In genomic region chrX:66200855-66201795, GRCh38 we compare ENCODE assay signal across 9 cellular contexts. TPM values are rescaled to one million over a fixed set of nuclear protein-coding genes. Genes with fewer than 3 reads are reported as not detected.
DNase-seq lines count a peak whose midpoint lies in the region; ATAC-seq and TF ChIP-seq lines count a peak whose summit lies in the region.
"Had no signal": no experiment of that assay in that cellular context is flagged by ENCODE, and none has a peak within 500 bp of the region (broad histone marks: within the 10 kb centered on the region; RNA-seq: fewer than 3 reads in every experiment).

No MANE protein-coding gene starts in this region.

- H3K4me1 ChIP-seq in left ventricle myocardium inferior = no peaks in the 10 kb centered on the region
- no peaks in the 10 kb centered on the region for H3K4me1 ChIP-seq in OCI-LY7 (ENCODE audit: insufficient read depth, low read length, poor library complexity, severe bottlenecking)

- H3K4me3 ChIP-seq in left ventricle myocardium inferior (no peak overlapping the region), OCI-LY7 (ENCODE audit: low read depth, low read length, poor library complexity, severe bottlenecking) (no peak overlapping the region), fibroblast of the aortic adventitia (ENCODE audit: low read depth, low read length) (no peak overlapping the region)

- H2AFZ ChIP-seq in OCI-LY7 (ENCODE audit: low read length) = peak overlapping the region; percentile 25; the same call in 1 of the 2 replicates

- H3K79me2 ChIP-seq in OCI-LY7 (ENCODE audit: insufficient read depth, low read depth, low read length) = no peaks in the 10 kb centered on the region

- DNase-seq in left ventricle myocardium inferior (no peak), cardiac septum (ENCODE audit: low spot score) (no peak), OCI-LY7 (ENCODE audit: low spot score) (peak; percentile 14), fibroblast of the aortic adventitia (ENCODE audit: low read depth) (peak; percentile 54), HEK293T (ENCODE audit: extremely low spot score) (no peak)
- DNase-seq in stimulated activated CD4-positive, alpha-beta T cell treated with anti-CD3 and anti-CD28 coated beads, Interleukin-4, amount 100 ng/mL, for 1 hour = no peak
- DNase-seq in stimulated activated CD4-positive, alpha-beta T cell treated with anti-CD3 and anti-CD28 coated beads, Interleukin-12 subunit alpha, Interleukin-12 subunit beta, amount 100 ng/mL, for 4 hours = no peak
- DNase-seq: activated B cell treated with CpG ODN at 0.5 μM for 24 hours had no signal

- no TSS peak for BruUV-seq in OCI-LY7 (replicated peaks; lab: Mats Ljungman, UMichigan)

- no peak overlapping the region for H3K4me2 ChIP-seq in OCI-LY7 (ENCODE audit: low read length)

- no peaks in the 10 kb centered on the region for H3K9me2 ChIP-seq in OCI-LY7 (ENCODE audit: insufficient read depth, low read length)

- CTCF ChIA-PET in OCI-LY7 (lab: Charles Lee; ENCODE audit: unreplicated experiment) = no interaction called here
- CTCF ChIA-PET in HEK293T (lab: Yijun Ruan, JAX) = interaction anchor here (0.9 to 1.2 kb wide), 2 partner anchors 12 to 531 kb away, joined by 4 to 6 read pairs; no protein-coding TSS in a partner anchor

- H4K20me1 ChIP-seq in OCI-LY7 (ENCODE audit: insufficient read depth, low read length) = no peaks in the 10 kb centered on the region

- no peak for ATAC-seq in HG02763 (IDR thresholded peaks at IDR 0.05; ENCODE audit: unreplicated experiment)

- H3K36me3 ChIP-seq in left ventricle myocardium inferior (no peaks in the 10 kb centered on the region), OCI-LY7 (ENCODE audit: insufficient read depth, low read length) (no peaks in the 10 kb centered on the region)

- H3K9me3 ChIP-seq in left ventricle myocardium inferior (replicated peaks) = no peaks in the 10 kb centered on the region
- H3K9me3 ChIP-seq in OCI-LY7 (ENCODE audit: low read length) = no peaks in the 10 kb centered on the region

- POLR2A ChIA-PET in OCI-LY7 (lab: Charles Lee) (no interaction called here), HEK293T (lab: Yijun Ruan, JAX) (no interaction called here)

- intact Hi-C loops in left ventricle myocardium inferior (cut with micrococcal nuclease) = no loop called here
- intact Hi-C loops in cardiac septum (cut with DNase I) = loop anchor here (10.0 kb wide), 1 partner anchor 534 kb away; no protein-coding TSS in a partner anchor
- intact Hi-C loops in OCI-LY7 (cut with micrococcal nuclease; ENCODE audit: unreplicated experiment) = no loop called here

- peak; percentile 46 for TF ChIP-seq CTCF in left ventricle myocardium inferior (IDR thresholded peaks at IDR 0.05; ENCODE audit: borderline replicate concordance)
- peak; percentile 74 for TF ChIP-seq CTCF in OCI-LY7 (conservative IDR thresholded peaks at IDR 0.05; ENCODE audit: low read length)
- TF ChIP-seq CTCF in fibroblast of the aortic adventitia (IDR thresholded peaks at IDR 0.05; ENCODE audit: insufficient read depth, low read length) = peak; percentile 48

- H3K27ac ChIP-seq in left ventricle myocardium inferior (replicated peaks) (no peak overlapping the region), OCI-LY7 (ENCODE audit: low read depth, low read length, poor library complexity, severe bottlenecking) (no peak overlapping the region)

- H3K27me3 ChIP-seq in left ventricle myocardium inferior (ENCODE audit: low read depth) = no peaks in the 10 kb centered on the region

TF ChIP-seq in HEK293T, 16 proteins besides CTCF, POLR2A, EP300 and RAD21:
- no peak for TF ChIP-seq PKNOX1 (IDR thresholded peaks at IDR 0.05)
- no peak for TF ChIP-seq SP1 (IDR thresholded peaks at IDR 0.05)
- no peak for TF ChIP-seq FOXA1 (IDR thresholded peaks at IDR 0.05)
- TF ChIP-seq FOXK2 (IDR thresholded peaks at IDR 0.05) = no peak
- TF ChIP-seq ELF4 (IDR thresholded peaks at IDR 0.05) = no peak
- no peak for TF ChIP-seq BHLHE40 (IDR thresholded peaks at IDR 0.05; ENCODE audit: borderline replicate concordance)
- TF ChIP-seq ZNF384 (IDR thresholded peaks at IDR 0.05) = no peak
- TF ChIP-seq SUZ12 (IDR thresholded peaks at IDR 0.05) = no peak
- TF ChIP-seq HDGF (IDR thresholded peaks at IDR 0.05; ENCODE audit: borderline replicate concordance) = no peak
- TF ChIP-seq L3MBTL2 (conservative IDR thresholded peaks at IDR 0.05) = no peak
- no peak for TF ChIP-seq FOXM1 (IDR thresholded peaks at IDR 0.05; ENCODE audit: borderline replicate concordance)
- TF ChIP-seq LEF1 (IDR thresholded peaks at IDR 0.05; ENCODE audit: borderline replicate concordance) = no peak
- TF ChIP-seq NFRKB (IDR thresholded peaks at IDR 0.05) = no peak
- TF ChIP-seq CTBP1 (IDR thresholded peaks at IDR 0.05; ENCODE audit: borderline replicate concordance) = no peak
- no peak for TF ChIP-seq TARDBP (IDR thresholded peaks at IDR 0.05)
- no peak for TF ChIP-seq ARNT (IDR thresholded peaks at IDR 0.05)
TF ChIP-seq in HEK293T: peak in this region for 0.

RNA-seq across cellular contexts. Expression of gene HEPH, which starts 37.1 kb away (rescaled TPM):
- total RNA-seq in left ventricle myocardium inferior = 26.2 TPM
- total RNA-seq in cardiac septum = 47.7 TPM
- not detected in 2 replicates for total RNA-seq in OCI-LY7 (2014; rRNA removed; shearing (Covaris generic))
- total RNA-seq in OCI-LY7 (2022) = not detected in 2 replicates
- 29.5 and 52.8 TPM in 2 replicates for total RNA-seq in fibroblast of the aortic adventitia (ENCODE audit: low replicate concordance)
- total RNA-seq: activated B cell treated with CpG ODN at 0.5 μM for 24 hours had no signal

Comparison
In these comparisons a context has a peak if more than half of its experiments do, and no peak if none do; other contexts are left out.
1. DNase-seq: peak in OCI-LY7 (single experiment) and fibroblast of the aortic adventitia (single experiment); none in left ventricle myocardium inferior (single experiment), cardiac septum (single experiment), stimulated activated CD4-positive, alpha-beta T cell treated with anti-CD3 and anti-CD28 coated beads, Interleukin-4, amount 100 ng/mL, for 1 hour (single experiment), HEK293T (single experiment) and stimulated activated CD4-positive, alpha-beta T cell treated with anti-CD3 and anti-CD28 coated beads, Interleukin-12 subunit alpha, Interleukin-12 subunit beta, amount 100 ng/mL, for 4 hours (single experiment).
2. RNA of gene HEPH, which starts 37.1 kb away (total RNA-seq): 29.5 to 52.8 TPM in fibroblast of the aortic adventitia, 47.7 TPM in cardiac septum (single experiment) and 26.2 TPM in left ventricle myocardium inferior (single experiment); not detected in OCI-LY7; every median in the first group is over 10 times any median in the second.
3. Peak in every context shown above with its lines, with median percentiles within 50 percentile points of each other: CTCF ChIP-seq.